15 cellular contexts compared by ENCODE assay signal in the genomic region with DNA sequence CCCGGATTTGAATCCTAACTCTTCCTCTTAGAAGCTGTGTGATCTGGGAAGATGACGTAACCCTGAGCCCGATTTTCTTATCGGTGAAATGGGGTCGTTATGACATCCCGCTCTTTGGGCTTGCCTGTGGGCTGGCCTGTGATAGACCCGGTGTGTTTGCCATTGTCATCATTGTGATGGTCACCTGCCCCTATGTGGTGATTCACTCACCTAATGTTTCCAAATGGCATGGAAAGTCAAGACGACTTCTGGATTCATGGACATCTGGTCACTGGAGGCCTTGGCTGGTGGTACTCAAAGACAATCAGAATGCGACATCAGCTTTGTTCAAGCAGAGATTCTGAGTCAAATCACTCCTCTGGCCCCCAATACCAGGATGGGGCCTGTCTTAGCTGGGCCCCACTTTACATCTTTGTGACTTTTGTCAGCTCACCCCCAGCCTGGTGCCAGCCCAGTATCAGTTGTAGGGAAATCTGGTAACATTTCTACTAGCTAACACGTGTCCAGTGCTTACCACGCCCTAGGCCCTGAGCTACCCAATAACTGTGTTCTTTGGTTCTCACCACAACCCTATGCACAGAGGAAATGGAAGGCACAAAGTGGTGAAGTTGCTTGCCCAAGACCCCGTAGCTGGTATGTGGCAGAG. TPM values are rescaled to one million over a fixed set of nuclear protein-coding genes. Genes with fewer than 3 reads are reported as not detected.
DNase-seq lines count a peak whose midpoint lies in the region; ATAC-seq, FAIRE-seq and TF ChIP-seq lines count a peak whose summit lies in the region.
"Had no signal": no experiment of that assay in that cellular context is flagged by ENCODE, and none has a peak within 500 bp of the region (broad histone marks: within the 10 kb centered on the region; RNA-seq: fewer than 3 reads in every experiment).

No MANE protein-coding gene starts in this region.

- TF ChIP-seq POLR2A in upper lobe of left lung (IDR thresholded peaks at IDR 0.05), result no peak

- H3K27ac ChIP-seq in mammary epithelial cell (ENCODE audit: insufficient read depth, low read depth, low read length) (no peak overlapping the region), astrocyte (ENCODE audit: low read depth, low read length) (no peak overlapping the region), upper lobe of left lung (peak overlapping the region in 3 of 4 donors; percentile 90 to 98 (median 94)), SJCRH30 (no peak overlapping the region)

- DNase-seq in MCF 10A (ENCODE audit: unreplicated experiment) (no peak), mammary epithelial cell (no peak), astrocyte (ENCODE audit: low read depth) (no peak), upper lobe of left lung (no peak), AG08395 (ENCODE audit: low spot score) (no peak), NCI-H524 treated with DMSO at 0.1 percent for 48 hours (lab: John Stamatoyannopoulos, UW) (no peak), SJCRH30 (no peak)
- DNase-seq in natural killer cell treated with Interleukin-12 subunit alpha and Interleukin-12 subunit beta and Interleukin-15 and Interleukin-18, amount 100 ng/mL, for 72 hours (ENCODE audit: low spot score), result peak; percentile 56
- DNase-seq: DMS53; effector CD8-positive, alpha-beta T cell; NCI-H187 treated with DMSO at 0.1 percent for 48 hours; NCI-H82; Right ventricle myocardium superior had no signal

- H4K20me1 ChIP-seq in mammary epithelial cell (ENCODE audit: insufficient read depth, low read length) (no peaks in the 10 kb centered on the region), astrocyte (ENCODE audit: insufficient read depth, low read length) (peaks cover 54% of the 10 kb centered on the region)

- H3K9me3 Mint-ChIP-seq in MCF 10A (ENCODE audit: unreplicated experiment) (no peaks in the 10 kb centered on the region), astrocyte (ENCODE audit: unreplicated experiment) (no peaks in the 10 kb centered on the region)
- H3K9me3 Mint-ChIP-seq in natural killer cell treated with Interleukin-12 subunit alpha and Interleukin-12 subunit beta and Interleukin-15 and Interleukin-18, amount 100 ng/mL, for 72 hours, result no peaks in the 10 kb centered on the region

- H3K4me1 ChIP-seq in mammary epithelial cell (ENCODE audit: insufficient read depth, low read length), result peaks cover 22% of the 10 kb centered on the region
- H3K4me1 ChIP-seq in astrocyte (ENCODE audit: insufficient read depth, low read length), result peaks cover 20% of the 10 kb centered on the region
- peaks cover 32 to 40% (median 32%) of the 10 kb centered on the region in 4 donors for H3K4me1 ChIP-seq in upper lobe of left lung
- peaks cover 6% of the 10 kb centered on the region; the same call in 1 of the 2 replicates for H3K4me1 ChIP-seq in SJCRH30

- TF ChIP-seq EP300 in upper lobe of left lung (IDR thresholded peaks at IDR 0.05), result no peak

- H3K4me2 ChIP-seq in mammary epithelial cell (ENCODE audit: insufficient read depth, low read depth, low read length) (no peak overlapping the region), astrocyte (ENCODE audit: low read length) (peak overlapping the region; percentile 13)

- H3K27ac Mint-ChIP-seq in MCF 10A (ENCODE audit: low read depth, unreplicated experiment), result peak overlapping the region; percentile 96
- peak overlapping the region; percentile 18 for H3K27ac Mint-ChIP-seq in astrocyte (ENCODE audit: unreplicated experiment)
- peak overlapping the region; percentile 67 to 71 for H3K27ac Mint-ChIP-seq in natural killer cell treated with Interleukin-12 subunit alpha and Interleukin-12 subunit beta and Interleukin-15 and Interleukin-18, amount 100 ng/mL, for 72 hours

- peaks cover 86% of the 10 kb centered on the region for H3K79me2 ChIP-seq in mammary epithelial cell (ENCODE audit: insufficient read depth, low read length)
- peaks cover 63% of the 10 kb centered on the region for H3K79me2 ChIP-seq in astrocyte (ENCODE audit: insufficient read depth, low read length)

- H3K4me3 ChIP-seq in mammary epithelial cell (replicated peaks in 1 of 3; ENCODE audit: insufficient read depth in 1 of 3, low read depth in 2 of 3, low read length in 3 of 3), result no peak overlapping the region
- H3K4me3 ChIP-seq in astrocyte (ENCODE audit: insufficient read depth, low read depth, low read length), result no peak overlapping the region
- no peak overlapping the region for H3K4me3 ChIP-seq in upper lobe of left lung
- H3K4me3 ChIP-seq in SJCRH30, result no peak overlapping the region

- H3K27me3 Mint-ChIP-seq in MCF 10A (ENCODE audit: insufficient read depth, unreplicated experiment) (no peaks in the 10 kb centered on the region), astrocyte (ENCODE audit: low read depth, unreplicated experiment) (no peaks in the 10 kb centered on the region)
- no peaks in the 10 kb centered on the region for H3K27me3 Mint-ChIP-seq in natural killer cell treated with Interleukin-12 subunit alpha and Interleukin-12 subunit beta and Interleukin-15 and Interleukin-18, amount 100 ng/mL, for 72 hours

- no peaks in the 10 kb centered on the region for H3K9me3 ChIP-seq in mammary epithelial cell (replicated peaks; ENCODE audit: insufficient read depth, low read length)
- no peaks in the 10 kb centered on the region for H3K9me3 ChIP-seq in astrocyte (ENCODE audit: insufficient read depth, low read depth, low read length)
- no peaks in the 10 kb centered on the region for H3K9me3 ChIP-seq in upper lobe of left lung
- H3K9me3 ChIP-seq in SJCRH30 (replicated peaks), result no peaks in the 10 kb centered on the region

- TF ChIP-seq CTCF in MCF 10A (IDR thresholded peaks at IDR 0.05; ENCODE audit: unreplicated experiment) (no peak), mammary epithelial cell (conservative IDR thresholded peaks at IDR 0.05 in 1 of 2, IDR thresholded peaks at IDR 0.05 in 1 of 2; ENCODE audit: extremely low read depth in 1 of 2, insufficient read depth in 1 of 2, low read depth in 1 of 2, low read length in 2 of 2) (no peak), astrocyte (IDR thresholded peaks at IDR 0.05; ENCODE audit: insufficient read depth, low read depth, low read length) (no peak), upper lobe of left lung (IDR thresholded peaks at IDR 0.05) (no peak)

- H2AFZ ChIP-seq in mammary epithelial cell (ENCODE audit: low read depth, low read length) (no peak overlapping the region), astrocyte (ENCODE audit: low read depth, low read length) (no peak overlapping the region)

- dilution Hi-C loops in mammary epithelial cell (cut with HindIII; ENCODE audit: low sequenced_read_pairs), result no loop called here

- H3K36me3 ChIP-seq in mammary epithelial cell (ENCODE audit: insufficient read depth, low read length), result peaks cover 36% of the 10 kb centered on the region
- H3K36me3 ChIP-seq in astrocyte (ENCODE audit: insufficient read depth, low read length), result peaks cover 34% of the 10 kb centered on the region
- H3K36me3 ChIP-seq in upper lobe of left lung, result peaks cover 25 to 47% (median 36%) of the 10 kb centered on the region in 4 donors
- H3K36me3 ChIP-seq in SJCRH30, result peaks cover 33% of the 10 kb centered on the region

- peaks cover 21% of the 10 kb centered on the region for H3K4me1 Mint-ChIP-seq in MCF 10A (ENCODE audit: insufficient read depth, unreplicated experiment)
- peaks cover 21% of the 10 kb centered on the region for H3K4me1 Mint-ChIP-seq in astrocyte (ENCODE audit: low read depth, unreplicated experiment)
- H3K4me1 Mint-ChIP-seq in natural killer cell treated with Interleukin-12 subunit alpha and Interleukin-12 subunit beta and Interleukin-15 and Interleukin-18, amount 100 ng/mL, for 72 hours (ENCODE audit: low read depth in 2 of 2), result peaks cover 44 to 49% of the 10 kb centered on the region in 2 donors

- in situ Hi-C loops in mammary epithelial cell (cut with MboI; ENCODE audit: low sequenced_read_pairs in 2 of 2), result loop anchor here in 1 of 2 donors (5.0 kb wide), 1 partner anchor 230 kb away; no protein-coding TSS in a partner anchor

- intact Hi-C loops in MCF 10A (cut with micrococcal nuclease), result no loop called here
- intact Hi-C loops in mammary epithelial cell (cut with micrococcal nuclease), result loop anchor here (5.0 to 10.0 kb wide), 2 partner anchors 340 to 473 kb away; no protein-coding TSS in a partner anchor

- POLR2A ChIA-PET in MCF 10A (lab: Yijun Ruan, JAX), result interaction anchor here (0.7 to 9.1 kb wide), 3 partner anchors 14 to 227 kb away, joined by 3 to 294 read pairs (median 150); a partner anchor contains a TSS

- WGBS in mammary epithelial cell (ENCODE audit: low coverage, missing lambda C conversion rate), result 96% methylated on average over 11 of the region's 12 CpGs
- 90 to 92% methylated on average over 9 to 12 of the region's 12 CpGs for WGBS in upper lobe of left lung, 2 donors

- H3K27me3 ChIP-seq in mammary epithelial cell (ENCODE audit: insufficient read depth, low read length) (no peaks in the 10 kb centered on the region), astrocyte (ENCODE audit: insufficient read depth, low read length) (no peaks in the 10 kb centered on the region), upper lobe of left lung (no peaks in the 10 kb centered on the region), SJCRH30 (no peaks in the 10 kb centered on the region)

- no peak overlapping the region for H3K9ac ChIP-seq in mammary epithelial cell (ENCODE audit: insufficient read depth, low read length)
- H3K9ac ChIP-seq in astrocyte (ENCODE audit: low read length), result no peak overlapping the region

- CTCF ChIA-PET in MCF 10A (lab: Yijun Ruan, JAX), result interaction anchor here (0.7 to 1.1 kb wide), 2 partner anchors 11 to 15 kb away, joined by 3 read pairs; no protein-coding TSS in a partner anchor
- CTCF ChIA-PET in mammary epithelial cell (lab: Charles Lee; ENCODE audit: low non-redundant PET), result no interaction called here

- H3K36me3 Mint-ChIP-seq in MCF 10A (ENCODE audit: insufficient read depth, unreplicated experiment) (peaks cover 68% of the 10 kb centered on the region), astrocyte (ENCODE audit: low read depth, unreplicated experiment) (peaks cover 31% of the 10 kb centered on the region)
- H3K36me3 Mint-ChIP-seq in natural killer cell treated with Interleukin-12 subunit alpha and Interleukin-12 subunit beta and Interleukin-15 and Interleukin-18, amount 100 ng/mL, for 72 hours, result peaks cover 21% of the 10 kb centered on the region

- H3K4me3 Mint-ChIP-seq in MCF 10A (ENCODE audit: unreplicated experiment) (peak overlapping the region; percentile 99), astrocyte (ENCODE audit: unreplicated experiment) (no peak overlapping the region)
- peak overlapping the region; percentile 20 for H3K4me3 Mint-ChIP-seq in natural killer cell treated with Interleukin-12 subunit alpha and Interleukin-12 subunit beta and Interleukin-15 and Interleukin-18, amount 100 ng/mL, for 72 hours

- BruUV-seq in MCF 10A (replicated peaks; lab: Mats Ljungman, UMichigan) (no TSS peak), mammary epithelial cell (replicated peaks; lab: Mats Ljungman, UMichigan) (no TSS peak)

- no peak for ATAC-seq in natural killer cell treated with Interleukin-12 subunit alpha and Interleukin-12 subunit beta and Interleukin-15 and Interleukin-18, amount 100 ng/mL, for 72 hours
- ATAC-seq in upper lobe of left lung (ENCODE audit: low FRiP score in 2 of 2), result no peak

- no peak for FAIRE-seq in astrocyte (lab: Jason Lieb, UNC)
- FAIRE-seq: frontal cortex, urothelium cell line had no signal

RNA-seq across cellular contexts. Expression of a gene that starts 2.8 kb away (rescaled TPM):
- 120 and 124 TPM in 2 replicates for total RNA-seq in MCF 10A (2022)
- 100 to 1,000 TPM in 1 of 2 donors, 10 to 100 TPM in 1; 85.2 to 143 TPM for total RNA-seq in mammary epithelial cell
- 91.5 TPM for polyA plus RNA-seq in mammary epithelial cell
- polyA minus RNA-seq in mammary epithelial cell, result 127 TPM
- 76.7 and 79.2 TPM in 2 replicates for total RNA-seq in astrocyte
- total RNA-seq in natural killer cell treated with Interleukin-12 subunit alpha and Interleukin-12 subunit beta and Interleukin-15 and Interleukin-18, amount 100 ng/mL, for 72 hours, result 10 to 100 TPM; 37.3 to 42.6 TPM
- 100 to 1,000 TPM in 2 of 6 donors, 10 to 100 TPM in 4; 48.2 to 158 (median 87.7) TPM for total RNA-seq in upper lobe of left lung
- total RNA-seq in SJCRH30 (2014; rRNA removed; shearing (Covaris generic)), result 66.4 and 68.7 TPM in 2 replicates

RNA-seq across cellular contexts. Expression of a gene that starts 3.0 kb away (rescaled TPM):
- total RNA-seq in MCF 10A (2022), result 31.6 and 35.0 TPM in 2 replicates
- total RNA-seq in mammary epithelial cell, result 10 to 100 TPM in 1 of 2 donors, 1 to 10 TPM in 1; 7.2 to 22.9 TPM
- polyA plus RNA-seq in mammary epithelial cell, result 22.9 TPM
- polyA minus RNA-seq in mammary epithelial cell, result 13.1 TPM
- 10.3 TPM in 2 replicates for total RNA-seq in astrocyte
- 10 to 100 TPM; 13.2 to 14.6 TPM for total RNA-seq in natural killer cell treated with Interleukin-12 subunit alpha and Interleukin-12 subunit beta and Interleukin-15 and Interleukin-18, amount 100 ng/mL, for 72 hours
- 10 to 100 TPM in 3 of 6 donors, 1 to 10 TPM in 3; 2.1 to 13.2 (median 10.5) TPM for total RNA-seq in upper lobe of left lung
- total RNA-seq in SJCRH30 (2014; rRNA removed; shearing (Covaris generic)), result 22.5 and 27.0 TPM in 2 replicates

RNA-seq across cellular contexts. Expression of a gene that starts 50.8 kb away (rescaled TPM):
- 73.3 and 83.6 TPM in 2 replicates for total RNA-seq in MCF 10A (2022)
- total RNA-seq in mammary epithelial cell, result 10 to 100 TPM; 42.5 to 68.2 TPM
- 19.4 TPM for polyA plus RNA-seq in mammary epithelial cell
- 47.5 TPM for polyA minus RNA-seq in mammary epithelial cell
- total RNA-seq in astrocyte, result 28.2 and 33.6 TPM in 2 replicates
- 10 to 100 TPM; 24.6 to 31.5 TPM for total RNA-seq in natural killer cell treated with Interleukin-12 subunit alpha and Interleukin-12 subunit beta and Interleukin-15 and Interleukin-18, amount 100 ng/mL, for 72 hours
- 10 to 100 TPM; 33.8 to 87.0 (median 46.6) TPM for total RNA-seq in upper lobe of left lung
- 16.3 and 21.0 TPM in 2 replicates for total RNA-seq in SJCRH30 (2014; rRNA removed; shearing (Covaris generic))

RNA-seq across cellular contexts. Expression of a gene that starts 51.0 kb away (rescaled TPM):
- total RNA-seq in MCF 10A (2022), result 10.2 and 12.9 TPM in 2 replicates
- total RNA-seq in mammary epithelial cell, result 10 to 100 TPM in 1 of 2 donors, 1 to 10 TPM in 1; 5.0 to 11.7 TPM
- 7.7 TPM for polyA plus RNA-seq in mammary epithelial cell
- 0.31 TPM for polyA minus RNA-seq in mammary epithelial cell
- total RNA-seq in astrocyte, result 8.4 and 9.5 TPM in 2 replicates
- total RNA-seq in natural killer cell treated with Interleukin-12 subunit alpha and Interleukin-12 subunit beta and Interleukin-15 and Interleukin-18, amount 100 ng/mL, for 72 hours, result 10 to 100 TPM; 15.1 to 15.2 TPM
- total RNA-seq in upper lobe of left lung, result 10 to 100 TPM in 1 of 6 donors, 1 to 10 TPM in 5; 2.1 to 10.3 (median 8.6) TPM
- total RNA-seq in SJCRH30 (2014; rRNA removed; shearing (Covaris generic)), result 26.9 and 27.5 TPM in 2 replicates

Comparison
In these comparisons a context has a peak if more than half of its experiments do, and no peak if none do; other contexts are left out.
1. H3K27ac Mint-ChIP-seq: peak in every context shown above with its lines; median percentile 96 in MCF 10A; 69 in natural killer cell treated with Interleukin-12 subunit alpha and Interleukin-12 subunit beta and Interleukin-15 and Interleukin-18, amount 100 ng/mL, for 72 hours; 18 in astrocyte.
2. H3K27ac ChIP-seq: peak in upper lobe of left lung (3 of 4); none in mammary epithelial cell (single experiment), astrocyte (single experiment) and SJCRH30 (single experiment).